ENCODE assay signal across 1 cellular context in the genomic region with DNA sequence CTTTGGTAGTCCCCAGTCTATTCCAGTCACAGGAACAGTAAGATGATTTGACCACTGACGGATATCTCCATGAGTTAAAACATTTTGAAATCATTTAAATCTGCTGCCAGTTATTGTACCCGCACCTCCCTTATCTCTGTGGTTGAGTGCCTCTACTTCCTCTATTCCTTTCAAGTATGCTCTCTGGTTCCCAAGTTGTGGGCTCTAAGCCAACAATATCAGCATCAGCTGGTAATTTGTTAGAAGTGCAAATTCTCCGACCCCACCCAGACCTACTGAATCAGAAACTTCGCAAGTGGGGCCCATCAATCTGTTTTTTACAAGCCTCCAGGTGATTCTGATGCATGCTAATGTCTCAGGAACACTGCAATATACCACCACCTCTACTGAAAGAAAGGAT.
TF ChIP-seq lines count a peak whose summit lies in the region.

No MANE protein-coding gene starts in this region.

TF ChIP-seq in H1, 55 proteins besides CTCF, POLR2A, EP300 and RAD21:
- TF ChIP-seq BCL11A (IDR thresholded peaks at IDR 0.05; ENCODE audit: low read depth in 2 of 2, low read length in 2 of 2), result no peak
- TF ChIP-seq SP1 (IDR thresholded peaks at IDR 0.05; ENCODE audit: low read depth, low read length), result no peak
- TF ChIP-seq, protein P1, sequence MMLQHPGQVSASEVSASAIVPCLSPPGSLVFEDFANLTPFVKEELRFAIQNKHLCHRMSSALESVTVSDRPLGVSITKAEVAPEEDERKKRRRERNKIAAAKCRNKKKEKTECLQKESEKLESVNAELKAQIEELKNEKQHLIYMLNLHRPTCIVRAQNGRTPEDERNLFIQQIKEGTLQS (IDR thresholded peaks at IDR 0.05; ENCODE audit: insufficient read depth, low read depth, low read length), result no peak
- no peak for TF ChIP-seq SIX5 (IDR thresholded peaks at IDR 0.05; ENCODE audit: low read depth, low read length)
